ENCODE assay signal across 1 cellular context in genomic region chr11:105915036-105915435, GRCh38.
TF ChIP-seq lines count a peak whose summit lies in the region.

No MANE protein-coding gene starts in this region.

TF ChIP-seq in neural cell, 6 proteins besides CTCF, POLR2A, EP300 and RAD21 (continued from another document):
- TF ChIP-seq REST (IDR thresholded peaks at IDR 0.05; ENCODE audit: borderline replicate concordance) (no peak), EZH2 (IDR thresholded peaks at IDR 0.05; ENCODE audit: borderline replicate concordance, insufficient read depth, low read length, poor library complexity, severe bottlenecking) (no peak)
TF ChIP-seq in neural cell: peak in this region for 0.
